In the genomic region with DNA sequence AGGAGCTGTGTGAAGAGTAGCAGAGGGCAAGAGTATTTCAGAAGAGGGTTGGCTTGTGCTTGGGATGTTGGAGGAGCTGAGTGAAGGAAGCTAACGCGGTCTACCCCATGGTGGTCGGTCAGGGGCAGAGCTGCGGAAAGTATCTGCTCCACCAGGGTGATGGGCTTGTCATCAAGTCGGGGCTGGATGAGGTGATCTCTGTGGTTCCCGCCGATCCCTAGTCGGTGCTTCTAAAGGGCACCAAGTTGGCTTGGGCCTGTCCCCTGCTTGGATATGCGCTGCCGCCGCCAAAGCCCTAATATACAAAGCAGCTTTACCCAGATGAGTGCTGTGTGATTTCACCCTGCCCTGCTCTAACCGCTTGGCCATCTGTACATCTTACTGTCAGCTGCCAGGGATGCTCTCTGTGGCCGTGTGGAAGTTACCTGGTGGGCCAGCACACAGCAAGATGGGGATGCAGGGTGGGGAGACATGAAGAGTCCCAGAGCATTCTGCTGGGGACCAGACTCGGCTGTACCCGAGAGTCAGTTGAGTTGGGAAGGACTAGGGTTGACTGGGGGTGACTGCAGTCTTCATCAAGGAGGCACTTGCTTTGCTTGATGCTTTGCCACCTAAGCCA, we compare ENCODE assay signal across 21 cellular contexts.
DNase-seq lines count a peak whose midpoint lies in the region; ATAC-seq, FAIRE-seq and TF ChIP-seq lines count a peak whose summit lies in the region.
"Had no signal": no experiment of that assay in that cellular context is flagged by ENCODE, and none has a peak within 500 bp of the region (broad histone marks: within the 10 kb centered on the region; RNA-seq: fewer than 3 reads in every experiment).

No MANE protein-coding gene starts in this region.

- no peak for TF ChIP-seq EP300 in K562 (IDR thresholded peaks at IDR 0.05; ENCODE audit: low read length)

- peaks cover 50% of the 10 kb centered on the region for H3K36me3 Mint-ChIP-seq in T-helper 1 cell treated with Interleukin-12 subunit alpha and Interleukin-12 subunit beta and Interleukin-4 antibody, amounts not matched to agents 30 μg/mL and 1 μg/mL, for 36 hours (ENCODE audit: low read depth)

- no peak overlapping the region for H2AFZ ChIP-seq in K562 (ENCODE audit: low read depth, low read length)
- no peak overlapping the region for H2AFZ ChIP-seq in neuronal stem cell (ENCODE audit: low read length)

- DNase-seq in T-helper 1 cell (no peak), K562 (ENCODE audit: extremely low read depth in 1 of 4, low spot score in 3 of 4) (no peak), neuronal stem cell (ENCODE audit: low spot score) (no peak), germinal center (ENCODE audit: low spot score) (no peak)
- no peak for DNase-seq in stimulated activated CD4-positive, alpha-beta T cell treated with anti-CD3 and anti-CD28 coated beads, Interleukin-4, amount 100 ng/mL, for 4 hours
- DNase-seq in activated CD8-positive, alpha-beta memory T cell treated with anti-CD3 and anti-CD28 coated beads, Interleukin-2, amount 50 U/mL, for 48 hours: no peak
- DNase-seq: 8988T; activated CD4-positive, alpha-beta T cell treated with anti-CD3 and anti-CD28 coated beads, Interleukin-2, amount 50 U/mL, for 4 hours; glutamatergic neuron; NCI-H226; nucleus accumbens; SHP77; sigmoid colon; stimulated activated CD8-positive, alpha-beta memory T cell treated with anti-CD3 and anti-CD28 coated beads, Interleukin-4, amount 100 ng/mL, for 48 hours; T-helper 9 cell; trophoblast cell had no signal

- ATAC-seq in HG02798 (IDR thresholded peaks at IDR 0.05; ENCODE audit: poor library complexity, unreplicated experiment): peak; percentile 38
- no peak for ATAC-seq in K562

- TF ChIP-seq CTCF in K562 (IDR thresholded peaks at IDR 0.05 in 2 of 3, conservative IDR thresholded peaks at IDR 0.05 in 1 of 3; ENCODE audit: insufficient read depth in 2 of 3, low read depth in 1 of 3, low read length in 3 of 3): no peak

- FAIRE-seq in K562 (lab: Jason Lieb, UNC): no peak

- H3K27me3 ChIP-seq in K562 (ENCODE audit: control insufficient read depth in 2 of 2, insufficient read depth in 2 of 2, low read length in 2 of 2): no peaks in the 10 kb centered on the region
- no peaks in the 10 kb centered on the region for H3K27me3 ChIP-seq in neuronal stem cell (ENCODE audit: control insufficient read depth in 3 of 3, insufficient read depth in 3 of 3, low read depth in 1 of 3, low read length in 3 of 3)
- H3K27me3 ChIP-seq: ascending aorta, sigmoid colon had no signal

- peak overlapping the region; percentile 43 for H3K27ac Mint-ChIP-seq in T-helper 1 cell treated with Interleukin-12 subunit alpha and Interleukin-12 subunit beta and Interleukin-4 antibody, amounts not matched to agents 30 μg/mL and 1 μg/mL, for 36 hours

- H3K36me3 ChIP-seq in K562 (ENCODE audit: control insufficient read depth, insufficient read depth, low read length) (no peaks in the 10 kb centered on the region), neuronal stem cell (replicated peaks in 1 of 2; ENCODE audit: control insufficient read depth in 2 of 2, insufficient read depth in 2 of 2, low read length in 2 of 2) (no peaks in the 10 kb centered on the region)

- no peak overlapping the region for H3K23ac ChIP-seq in neuronal stem cell (ENCODE audit: low read depth, low read length, poor library complexity)

- H2BK12ac ChIP-seq in neuronal stem cell (ENCODE audit: low read length): no peak overlapping the region

- H3K79me2 ChIP-seq in K562 (ENCODE audit: control insufficient read depth, insufficient read depth, low read length): no peaks in the 10 kb centered on the region

- H2BK15ac ChIP-seq in neuronal stem cell (ENCODE audit: low read length): no peak overlapping the region

- intact Hi-C loops in K562 (cut with micrococcal nuclease): no loop called here

- no peak overlapping the region for H3K4ac ChIP-seq in neuronal stem cell (ENCODE audit: low read length)

- H4K20me1 ChIP-seq in K562 (replicated peaks; ENCODE audit: control insufficient read depth, insufficient read depth, low read length): no peaks in the 10 kb centered on the region

- H2BK5ac ChIP-seq in neuronal stem cell (ENCODE audit: low read length): no peak overlapping the region

- no peak overlapping the region for H3K18ac ChIP-seq in neuronal stem cell (ENCODE audit: low read length)

- H3K79me1 ChIP-seq in neuronal stem cell (ENCODE audit: low read depth, low read length): no peaks in the 10 kb centered on the region

- H4K91ac ChIP-seq in neuronal stem cell (ENCODE audit: low read depth, low read length, poor library complexity): no peak overlapping the region

- peaks cover 17% of the 10 kb centered on the region for H3K9me3 Mint-ChIP-seq in T-helper 1 cell treated with Interleukin-12 subunit alpha and Interleukin-12 subunit beta and Interleukin-4 antibody, amounts not matched to agents 30 μg/mL and 1 μg/mL, for 36 hours

- no peak overlapping the region for H4K8ac ChIP-seq in neuronal stem cell (ENCODE audit: low read depth, low read length)

- H3K4me1 Mint-ChIP-seq in T-helper 1 cell treated with Interleukin-12 subunit alpha and Interleukin-12 subunit beta and Interleukin-4 antibody, amounts not matched to agents 30 μg/mL and 1 μg/mL, for 36 hours (ENCODE audit: low read depth): peaks cover 76% of the 10 kb centered on the region

- no peak overlapping the region for H3K4me3 Mint-ChIP-seq in T-helper 1 cell treated with Interleukin-12 subunit alpha and Interleukin-12 subunit beta and Interleukin-4 antibody, amounts not matched to agents 30 μg/mL and 1 μg/mL, for 36 hours

- H3K4me1 ChIP-seq in K562 (replicated peaks in 1 of 2; ENCODE audit: control insufficient read depth in 2 of 2, insufficient read depth in 2 of 2, low read length in 2 of 2) (peaks cover 0 to 25% of the 10 kb centered on the region in 2 experiments; a peak in 4 of 5 replicates), neuronal stem cell (ENCODE audit: control insufficient read depth in 2 of 2, insufficient read depth in 1 of 2, low read depth in 1 of 2, low read length in 2 of 2) (peaks cover 2 to 18% of the 10 kb centered on the region in 2 donors)

- H3K9ac ChIP-seq in K562 (ENCODE audit: insufficient read depth in 1 of 2, low read depth in 2 of 2, low read length in 2 of 2): no peak overlapping the region
- peak overlapping the region; percentile 52 for H3K9ac ChIP-seq in neuronal stem cell (ENCODE audit: low read depth, low read length, poor library complexity)

- in situ Hi-C loops in K562 (cut with MboI): no loop called here

- WGBS in K562 (ENCODE audit: insufficient coverage, low coverage, missing lambda C conversion rate): 88% methylated on average over 15 of the region's 15 CpGs
- WGBS in neuronal stem cell (ENCODE audit: extremely low coverage in 2 of 2, insufficient read length in 2 of 2, insufficient replicate concordance in 1 of 2), 2 donors: no CpG with 5 or more reads among the region's 15 CpGs

- no peak overlapping the region for H3K4me2 ChIP-seq in K562 (ENCODE audit: insufficient read depth, low read length)
- H3K4me2 ChIP-seq in neuronal stem cell (ENCODE audit: insufficient read depth, low read length, poor library complexity, severe bottlenecking): no peak overlapping the region

- POLR2A ChIA-PET in K562 (lab: Yijun Ruan, JAX): interaction anchor here (1.0 to 2.5 kb wide), 4 partner anchors 11 to 74 kb away, joined by 3 to 8 read pairs (median 3); no protein-coding TSS in a partner anchor

- H2BK120ac ChIP-seq in neuronal stem cell (ENCODE audit: low read depth, low read length): no peak overlapping the region

- no peak overlapping the region for H3K14ac ChIP-seq in neuronal stem cell (ENCODE audit: low read length)

- no peak for TF ChIP-seq POLR2A in K562 (conservative IDR thresholded peaks at IDR 0.05)

- no peaks in the 10 kb centered on the region for H3K27me3 Mint-ChIP-seq in T-helper 1 cell treated with Interleukin-12 subunit alpha and Interleukin-12 subunit beta and Interleukin-4 antibody, amounts not matched to agents 30 μg/mL and 1 μg/mL, for 36 hours (ENCODE audit: low read depth)

- no peak overlapping the region for H3K4me3 ChIP-seq in K562
- H3K4me3 ChIP-seq in neuronal stem cell (ENCODE audit: low read length in 2 of 2): peak overlapping the region in 1 of 2 donors; percentile 32
- H3K4me3 ChIP-seq: ascending aorta, coronary artery, sigmoid colon had no signal

- H3K9me1 ChIP-seq in K562 (ENCODE audit: control insufficient read depth, insufficient read depth, low read length): no peaks in the 10 kb centered on the region

- no peak for TF ChIP-seq RAD21 in K562 (CRISPR knock-in tag; conservative IDR thresholded peaks at IDR 0.05 in 1 of 2, IDR thresholded peaks at IDR 0.05 in 1 of 2)

- no TSS peak for BruUV-seq in K562 (replicated peaks; lab: Mats Ljungman, UMichigan)

- CTCF ChIA-PET in K562 (lab: Yijun Ruan, JAX; ENCODE audit: low intra/inter-chr PET ratio): no interaction called here

- H3K9me3 ChIP-seq in K562 (replicated peaks; ENCODE audit: control insufficient read depth, insufficient read depth, low read depth, low read length) (no peaks in the 10 kb centered on the region), neuronal stem cell (replicated peaks in 1 of 2; ENCODE audit: control insufficient read depth in 2 of 2, insufficient read depth in 1 of 2, low read depth in 1 of 2, low read length in 2 of 2) (no peaks in the 10 kb centered on the region)
- H3K9me3 ChIP-seq: ascending aorta, sigmoid colon had no signal

- H3K27ac ChIP-seq in K562 (ENCODE audit: extremely low read depth, low read depth, low read length) (no peak overlapping the region), neuronal stem cell (replicated peaks; ENCODE audit: low read length) (no peak overlapping the region)
- H3K27ac ChIP-seq: ascending aorta, C4-2B had no signal

- no peak overlapping the region for H2AK5ac ChIP-seq in neuronal stem cell (ENCODE audit: low read depth, low read length)

TF ChIP-seq in K562, 482 proteins besides CTCF, POLR2A, EP300 and RAD21 (continues in another document):
- peak; percentile 16; the same call in 1 of the 2 replicates for TF ChIP-seq ZBTB33 (CRISPR knock-in tag; IDR thresholded peaks at IDR 0.05)
- TF ChIP-seq KDM5B (IDR thresholded peaks at IDR 0.05; ENCODE audit: insufficient replicate concordance, low read depth, low read length): no peak
